Comparison of ENCODE assay signal across 1 cellular context in the genomic region with DNA sequence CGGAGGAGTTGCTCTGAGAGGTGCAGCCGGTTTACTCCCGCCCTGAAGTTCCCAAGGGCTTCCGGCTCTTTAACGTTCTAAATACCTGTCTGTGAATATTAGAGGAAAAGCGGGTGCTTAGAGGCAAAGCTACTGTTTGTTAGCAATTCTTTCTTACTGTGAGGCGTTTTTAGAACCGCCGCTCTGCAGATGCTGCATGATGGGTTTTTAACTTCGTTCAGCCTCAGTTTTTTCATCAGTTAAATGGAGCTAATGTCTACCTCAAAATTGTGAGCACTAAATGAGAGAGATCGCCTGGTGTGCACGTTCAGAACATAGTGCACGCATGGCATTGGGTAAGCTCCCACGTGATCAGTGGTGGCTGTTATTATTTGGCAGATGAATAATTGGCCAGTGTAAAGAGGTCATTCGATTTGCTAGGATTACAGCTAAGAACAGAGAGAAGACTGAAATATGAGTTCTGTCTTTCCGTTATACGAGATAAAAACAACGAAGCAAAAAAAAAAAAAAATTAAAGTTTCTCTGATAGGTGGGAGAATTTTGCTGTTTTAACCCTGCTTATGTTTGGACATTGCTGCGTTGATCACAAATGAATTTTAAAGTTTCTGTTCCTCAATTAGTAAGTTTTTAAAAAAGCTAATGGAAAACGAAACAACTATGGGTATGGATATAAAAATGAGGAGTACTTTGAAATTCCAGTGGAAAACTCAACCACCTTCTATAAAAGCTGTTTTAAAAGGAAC.
A peak's percentile ranks its signal among the peaks of the same experiment; 100 is the strongest.
TF ChIP-seq lines count a peak whose summit lies in the region.

No MANE protein-coding gene starts in this region.

TF ChIP-seq in HepG2, 621 proteins besides CTCF, POLR2A, EP300 and RAD21 (continued from another document and continues in another):
- TF ChIP-seq ZNF33A (CRISPR knock-in tag; IDR thresholded peaks at IDR 0.05; ENCODE audit: borderline replicate concordance) (no peak), ZNF484 (CRISPR knock-in tag; IDR thresholded peaks at IDR 0.05; ENCODE audit: borderline replicate concordance, low read depth) (no peak), SYNCRIP (IDR thresholded peaks at IDR 0.05; ENCODE audit: insufficient read depth, low read depth, low read length) (no peak), CEBPB (IDR thresholded peaks at IDR 0.05; ENCODE audit: borderline replicate concordance, low read depth, low read length) (peak; percentile 73; the same call in 1 of the 2 replicates), MEIS1 (CRISPR knock-in tag; IDR thresholded peaks at IDR 0.05; ENCODE audit: borderline replicate concordance) (no peak), SRSF4 (IDR thresholded peaks at IDR 0.05; ENCODE audit: low read depth, low read length, poor library complexity, severe bottlenecking) (no peak), CEBPG (CRISPR knock-in tag; IDR thresholded peaks at IDR 0.05) (peak; percentile 88), ZNF557 (CRISPR knock-in tag; IDR thresholded peaks at IDR 0.05) (no peak), DPF2 (CRISPR knock-in tag; IDR thresholded peaks at IDR 0.05; ENCODE audit: borderline replicate concordance, low read depth) (0 out of 2 replicates have a peak, but pooled peaks have one; percentile 26), KLF16 (CRISPR knock-in tag; IDR thresholded peaks at IDR 0.05) (no peak; a peak in 1 of 4 replicates), PHF20 (CRISPR knock-in tag; IDR thresholded peaks at IDR 0.05) (no peak; the same call in 1 of the 2 replicates), ZNF781 (CRISPR knock-in tag; IDR thresholded peaks at IDR 0.05; ENCODE audit: borderline replicate concordance, not compliant biosample characterization) (peak; percentile 24), ZNF124 (CRISPR knock-in tag; IDR thresholded peaks at IDR 0.05) (peak; percentile 89), ZNF138 (CRISPR knock-in tag; IDR thresholded peaks at IDR 0.05; ENCODE audit: low read depth) (no peak), RFX5 (IDR thresholded peaks at IDR 0.05; ENCODE audit: low read depth, low read length) (0 out of 2 replicates have a peak, but pooled peaks have one; percentile 0), WIZ (CRISPR knock-in tag; IDR thresholded peaks at IDR 0.05) (no peak), MTF2 (CRISPR knock-in tag; IDR thresholded peaks at IDR 0.05; ENCODE audit: borderline replicate concordance) (no peak), ZNF282 (IDR thresholded peaks at IDR 0.05; ENCODE audit: partially characterized antibody) (no peak), POLR2AphosphoS5 (IDR thresholded peaks at IDR 0.05; ENCODE audit: low read depth, low read length) (peak; percentile 63), ARNTL (CRISPR knock-in tag; IDR thresholded peaks at IDR 0.05) (peak; percentile 98), NCOR1 (IDR thresholded peaks at IDR 0.05; ENCODE audit: borderline replicate concordance, low read length) (peak; percentile 83), YEATS4 (CRISPR knock-in tag; IDR thresholded peaks at IDR 0.05; ENCODE audit: borderline replicate concordance) (peak; percentile 47), ZNF432 (CRISPR knock-in tag; IDR thresholded peaks at IDR 0.05; ENCODE audit: borderline replicate concordance) (no peak), ZNF30 (CRISPR knock-in tag; IDR thresholded peaks at IDR 0.05) (no peak), MIER2 (CRISPR knock-in tag; IDR thresholded peaks at IDR 0.05) (peak; percentile 70; the same call in 1 of the 2 replicates), ZSCAN22 (CRISPR knock-in tag; IDR thresholded peaks at IDR 0.05) (0 out of 2 replicates have a peak, but pooled peaks have one; percentile 27), ZFP36L2 (CRISPR knock-in tag; IDR thresholded peaks at IDR 0.05) (no peak), ZNF260 (CRISPR knock-in tag; IDR thresholded peaks at IDR 0.05; ENCODE audit: borderline replicate concordance, low read depth) (no peak), CC2D1A (CRISPR knock-in tag; IDR thresholded peaks at IDR 0.05) (no peak; the same call in 1 of the 2 replicates), ZNF788 (CRISPR knock-in tag; IDR thresholded peaks at IDR 0.05; ENCODE audit: borderline replicate concordance) (no peak; the same call in 1 of the 2 replicates), ZNF24 (IDR thresholded peaks at IDR 0.05) (peak; percentile 89), ZNF256 (CRISPR knock-in tag; conservative IDR thresholded peaks at IDR 0.05) (peak; percentile 27; the same call in 1 of the 2 replicates), ZNF83 (CRISPR knock-in tag; IDR thresholded peaks at IDR 0.05; ENCODE audit: borderline replicate concordance) (no peak; the same call in 1 of the 2 replicates), JDP2 (CRISPR knock-in tag; IDR thresholded peaks at IDR 0.05; ENCODE audit: borderline replicate concordance) (no peak), ZMYM3 (CRISPR knock-in tag; IDR thresholded peaks at IDR 0.05) (peak; percentile 99)
- TF ChIP-seq, protein P1, sequence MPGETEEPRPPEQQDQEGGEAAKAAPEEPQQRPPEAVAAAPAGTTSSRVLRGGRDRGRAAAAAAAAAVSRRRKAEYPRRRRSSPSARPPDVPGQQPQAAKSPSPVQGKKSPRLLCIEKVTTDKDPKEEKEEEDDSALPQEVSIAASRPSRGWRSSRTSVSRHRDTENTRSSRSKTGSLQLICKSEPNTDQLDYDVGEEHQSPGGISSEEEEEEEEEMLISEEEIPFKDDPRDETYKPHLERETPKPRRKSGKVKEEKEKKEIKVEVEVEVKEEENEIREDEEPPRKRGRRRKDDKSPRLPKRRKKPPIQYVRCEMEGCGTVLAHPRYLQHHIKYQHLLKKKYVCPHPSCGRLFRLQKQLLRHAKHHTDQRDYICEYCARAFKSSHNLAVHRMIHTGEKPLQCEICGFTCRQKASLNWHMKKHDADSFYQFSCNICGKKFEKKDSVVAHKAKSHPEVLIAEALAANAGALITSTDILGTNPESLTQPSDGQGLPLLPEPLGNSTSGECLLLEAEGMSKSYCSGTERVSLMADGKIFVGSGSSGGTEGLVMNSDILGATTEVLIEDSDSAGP (CRISPR knock-in tag; IDR thresholded peaks at IDR 0.05; ENCODE audit: borderline replicate concordance) = no peak; the same call in 1 of the 2 replicates
- TF ChIP-seq, protein P2, sequence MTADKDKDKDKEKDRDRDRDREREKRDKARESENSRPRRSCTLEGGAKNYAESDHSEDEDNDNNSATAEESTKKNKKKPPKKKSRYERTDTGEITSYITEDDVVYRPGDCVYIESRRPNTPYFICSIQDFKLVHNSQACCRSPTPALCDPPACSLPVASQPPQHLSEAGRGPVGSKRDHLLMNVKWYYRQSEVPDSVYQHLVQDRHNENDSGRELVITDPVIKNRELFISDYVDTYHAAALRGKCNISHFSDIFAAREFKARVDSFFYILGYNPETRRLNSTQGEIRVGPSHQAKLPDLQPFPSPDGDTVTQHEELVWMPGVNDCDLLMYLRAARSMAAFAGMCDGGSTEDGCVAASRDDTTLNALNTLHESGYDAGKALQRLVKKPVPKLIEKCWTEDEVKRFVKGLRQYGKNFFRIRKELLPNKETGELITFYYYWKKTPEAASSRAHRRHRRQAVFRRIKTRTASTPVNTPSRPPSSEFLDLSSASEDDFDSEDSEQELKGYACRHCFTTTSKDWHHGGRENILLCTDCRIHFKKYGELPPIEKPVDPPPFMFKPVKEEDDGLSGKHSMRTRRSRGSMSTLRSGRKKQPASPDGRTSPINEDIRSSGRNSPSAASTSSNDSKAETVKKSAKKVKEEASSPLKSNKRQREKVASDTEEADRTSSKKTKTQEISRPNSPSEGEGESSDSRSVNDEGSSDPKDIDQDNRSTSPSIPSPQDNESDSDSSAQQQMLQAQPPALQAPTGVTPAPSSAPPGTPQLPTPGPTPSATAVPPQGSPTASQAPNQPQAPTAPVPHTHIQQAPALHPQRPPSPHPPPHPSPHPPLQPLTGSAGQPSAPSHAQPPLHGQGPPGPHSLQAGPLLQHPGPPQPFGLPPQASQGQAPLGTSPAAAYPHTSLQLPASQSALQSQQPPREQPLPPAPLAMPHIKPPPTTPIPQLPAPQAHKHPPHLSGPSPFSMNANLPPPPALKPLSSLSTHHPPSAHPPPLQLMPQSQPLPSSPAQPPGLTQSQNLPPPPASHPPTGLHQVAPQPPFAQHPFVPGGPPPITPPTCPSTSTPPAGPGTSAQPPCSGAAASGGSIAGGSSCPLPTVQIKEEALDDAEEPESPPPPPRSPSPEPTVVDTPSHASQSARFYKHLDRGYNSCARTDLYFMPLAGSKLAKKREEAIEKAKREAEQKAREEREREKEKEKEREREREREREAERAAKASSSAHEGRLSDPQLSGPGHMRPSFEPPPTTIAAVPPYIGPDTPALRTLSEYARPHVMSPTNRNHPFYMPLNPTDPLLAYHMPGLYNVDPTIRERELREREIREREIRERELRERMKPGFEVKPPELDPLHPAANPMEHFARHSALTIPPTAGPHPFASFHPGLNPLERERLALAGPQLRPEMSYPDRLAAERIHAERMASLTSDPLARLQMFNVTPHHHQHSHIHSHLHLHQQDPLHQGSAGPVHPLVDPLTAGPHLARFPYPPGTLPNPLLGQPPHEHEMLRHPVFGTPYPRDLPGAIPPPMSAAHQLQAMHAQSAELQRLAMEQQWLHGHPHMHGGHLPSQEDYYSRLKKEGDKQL (CRISPR knock-in tag; IDR thresholded peaks at IDR 0.05; ENCODE audit: low read depth) = 0 out of 2 replicates have a peak, but pooled peaks have one; percentile 57
- TF ChIP-seq, protein P3, sequence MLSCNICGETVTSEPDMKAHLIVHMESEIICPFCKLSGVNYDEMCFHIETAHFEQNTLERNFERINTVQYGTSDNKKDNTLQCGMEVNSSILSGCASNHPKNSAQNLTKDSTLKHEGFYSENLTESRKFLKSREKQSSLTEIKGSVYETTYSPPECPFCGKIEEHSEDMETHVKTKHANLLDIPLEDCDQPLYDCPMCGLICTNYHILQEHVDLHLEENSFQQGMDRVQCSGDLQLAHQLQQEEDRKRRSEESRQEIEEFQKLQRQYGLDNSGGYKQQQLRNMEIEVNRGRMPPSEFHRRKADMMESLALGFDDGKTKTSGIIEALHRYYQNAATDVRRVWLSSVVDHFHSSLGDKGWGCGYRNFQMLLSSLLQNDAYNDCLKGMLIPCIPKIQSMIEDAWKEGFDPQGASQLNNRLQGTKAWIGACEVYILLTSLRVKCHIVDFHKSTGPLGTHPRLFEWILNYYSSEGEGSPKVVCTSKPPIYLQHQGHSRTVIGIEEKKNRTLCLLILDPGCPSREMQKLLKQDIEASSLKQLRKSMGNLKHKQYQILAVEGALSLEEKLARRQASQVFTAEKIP (CRISPR knock-in tag; IDR thresholded peaks at IDR 0.05; ENCODE audit: borderline replicate concordance) = no peak
- TF ChIP-seq, protein P4, sequence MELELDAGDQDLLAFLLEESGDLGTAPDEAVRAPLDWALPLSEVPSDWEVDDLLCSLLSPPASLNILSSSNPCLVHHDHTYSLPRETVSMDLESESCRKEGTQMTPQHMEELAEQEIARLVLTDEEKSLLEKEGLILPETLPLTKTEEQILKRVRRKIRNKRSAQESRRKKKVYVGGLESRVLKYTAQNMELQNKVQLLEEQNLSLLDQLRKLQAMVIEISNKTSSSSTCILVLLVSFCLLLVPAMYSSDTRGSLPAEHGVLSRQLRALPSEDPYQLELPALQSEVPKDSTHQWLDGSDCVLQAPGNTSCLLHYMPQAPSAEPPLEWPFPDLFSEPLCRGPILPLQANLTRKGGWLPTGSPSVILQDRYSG (CRISPR knock-in tag; IDR thresholded peaks at IDR 0.05) = peak; percentile 9; the same call in 1 of the 2 replicates
- TF ChIP-seq, protein P5, sequence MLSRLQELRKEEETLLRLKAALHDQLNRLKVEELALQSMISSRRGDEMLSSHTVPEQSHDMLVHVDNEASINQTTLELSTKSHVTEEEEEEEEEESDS (CRISPR knock-in tag; IDR thresholded peaks at IDR 0.05; ENCODE audit: borderline replicate concordance) = 0 out of 2 replicates have a peak, but pooled peaks have one; percentile 37
- TF ChIP-seq, protein P6, sequence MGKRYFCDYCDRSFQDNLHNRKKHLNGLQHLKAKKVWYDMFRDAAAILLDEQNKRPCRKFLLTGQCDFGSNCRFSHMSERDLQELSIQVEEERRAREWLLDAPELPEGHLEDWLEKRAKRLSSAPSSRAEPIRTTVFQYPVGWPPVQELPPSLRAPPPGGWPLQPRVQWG (CRISPR knock-in tag; IDR thresholded peaks at IDR 0.05; ENCODE audit: borderline replicate concordance, low read depth) = no peak
- TF ChIP-seq, protein P7, sequence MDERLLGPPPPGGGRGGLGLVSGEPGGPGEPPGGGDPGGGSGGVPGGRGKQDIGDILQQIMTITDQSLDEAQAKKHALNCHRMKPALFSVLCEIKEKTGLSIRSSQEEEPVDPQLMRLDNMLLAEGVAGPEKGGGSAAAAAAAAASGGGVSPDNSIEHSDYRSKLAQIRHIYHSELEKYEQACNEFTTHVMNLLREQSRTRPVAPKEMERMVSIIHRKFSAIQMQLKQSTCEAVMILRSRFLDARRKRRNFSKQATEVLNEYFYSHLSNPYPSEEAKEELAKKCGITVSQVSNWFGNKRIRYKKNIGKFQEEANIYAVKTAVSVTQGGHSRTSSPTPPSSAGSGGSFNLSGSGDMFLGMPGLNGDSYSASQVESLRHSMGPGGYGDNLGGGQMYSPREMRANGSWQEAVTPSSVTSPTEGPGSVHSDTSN (CRISPR knock-in tag; IDR thresholded peaks at IDR 0.05) = no peak
- TF ChIP-seq, protein P8, sequence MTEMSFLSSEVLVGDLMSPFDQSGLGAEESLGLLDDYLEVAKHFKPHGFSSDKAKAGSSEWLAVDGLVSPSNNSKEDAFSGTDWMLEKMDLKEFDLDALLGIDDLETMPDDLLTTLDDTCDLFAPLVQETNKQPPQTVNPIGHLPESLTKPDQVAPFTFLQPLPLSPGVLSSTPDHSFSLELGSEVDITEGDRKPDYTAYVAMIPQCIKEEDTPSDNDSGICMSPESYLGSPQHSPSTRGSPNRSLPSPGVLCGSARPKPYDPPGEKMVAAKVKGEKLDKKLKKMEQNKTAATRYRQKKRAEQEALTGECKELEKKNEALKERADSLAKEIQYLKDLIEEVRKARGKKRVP (CRISPR knock-in tag; IDR thresholded peaks at IDR 0.05) = peak in 1 of 2 experiments; percentile 47; a peak in 1 of 4 replicates
- TF ChIP-seq, protein P9, sequence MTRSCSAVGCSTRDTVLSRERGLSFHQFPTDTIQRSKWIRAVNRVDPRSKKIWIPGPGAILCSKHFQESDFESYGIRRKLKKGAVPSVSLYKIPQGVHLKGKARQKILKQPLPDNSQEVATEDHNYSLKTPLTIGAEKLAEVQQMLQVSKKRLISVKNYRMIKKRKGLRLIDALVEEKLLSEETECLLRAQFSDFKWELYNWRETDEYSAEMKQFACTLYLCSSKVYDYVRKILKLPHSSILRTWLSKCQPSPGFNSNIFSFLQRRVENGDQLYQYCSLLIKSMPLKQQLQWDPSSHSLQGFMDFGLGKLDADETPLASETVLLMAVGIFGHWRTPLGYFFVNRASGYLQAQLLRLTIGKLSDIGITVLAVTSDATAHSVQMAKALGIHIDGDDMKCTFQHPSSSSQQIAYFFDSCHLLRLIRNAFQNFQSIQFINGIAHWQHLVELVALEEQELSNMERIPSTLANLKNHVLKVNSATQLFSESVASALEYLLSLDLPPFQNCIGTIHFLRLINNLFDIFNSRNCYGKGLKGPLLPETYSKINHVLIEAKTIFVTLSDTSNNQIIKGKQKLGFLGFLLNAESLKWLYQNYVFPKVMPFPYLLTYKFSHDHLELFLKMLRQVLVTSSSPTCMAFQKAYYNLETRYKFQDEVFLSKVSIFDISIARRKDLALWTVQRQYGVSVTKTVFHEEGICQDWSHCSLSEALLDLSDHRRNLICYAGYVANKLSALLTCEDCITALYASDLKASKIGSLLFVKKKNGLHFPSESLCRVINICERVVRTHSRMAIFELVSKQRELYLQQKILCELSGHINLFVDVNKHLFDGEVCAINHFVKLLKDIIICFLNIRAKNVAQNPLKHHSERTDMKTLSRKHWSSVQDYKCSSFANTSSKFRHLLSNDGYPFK (CRISPR knock-in tag; IDR thresholded peaks at IDR 0.05; ENCODE audit: borderline replicate concordance) = no peak
